30 cellular contexts compared by ENCODE assay signal in the genomic region with DNA sequence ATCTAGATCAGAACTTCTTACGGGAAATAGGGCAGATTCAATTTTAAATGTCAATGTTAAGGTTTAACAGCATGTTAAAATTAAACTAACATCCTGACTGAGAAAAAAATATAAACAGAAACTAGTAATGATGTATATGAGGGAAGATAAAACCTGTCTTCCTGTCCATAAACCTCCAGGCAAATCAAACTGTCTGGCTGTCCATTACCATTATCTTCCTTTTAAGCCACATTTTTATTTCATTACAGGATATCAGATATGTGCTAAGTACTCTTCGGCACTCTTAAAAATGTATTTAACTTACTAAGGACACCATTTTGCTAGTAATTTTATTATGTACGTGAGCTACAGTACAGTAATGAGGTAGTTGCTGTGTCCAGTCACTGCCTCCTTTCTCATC.
"Had no signal": no experiment of that assay in that cellular context is flagged by ENCODE, and none has a peak within 500 bp of the region (broad histone marks: within the 10 kb centered on the region; RNA-seq: fewer than 3 reads in every experiment).

No MANE protein-coding gene starts in this region.

- H3K9me3 ChIP-seq: adrenal gland, ascending aorta had no signal

- DNase-seq: activated B cell treated with CpG ODN at 0.5 μM for 24 hours; activated CD4-positive, alpha-beta memory T cell treated with anti-CD3 and anti-CD28 coated beads for 36 hours; activated CD4-positive, alpha-beta T cell treated with anti-CD3 and anti-CD28 coated beads for 4 hours; activated CD4-positive, alpha-beta T cell treated with anti-CD3 and anti-CD28 coated beads, Interleukin-2, amount 10 ng/mL, durations not matched to agents 24 days and 14 days; activated CD4-positive, alpha-beta T cell treated with anti-CD3 and anti-CD28 coated beads, Interleukin-2, amount 50 U/mL, for 1 hour; activated CD4-positive, alpha-beta T cell treated with anti-CD3 and anti-CD28 coated beads, Interleukin-2, amount 50 U/mL, for 4 hours; activated CD4-positive, CD25-positive, alpha-beta regulatory T cell treated with anti-CD3 and anti-CD28 coated beads, Interleukin-2, amount 50 U/mL, for 72 hours; activated CD8-positive, alpha-beta memory T cell treated with anti-CD3 and anti-CD28 coated beads, Interleukin-2, amount 50 U/mL, for 4 hours; activated CD8-positive, alpha-beta T cell treated with anti-CD3 and anti-CD28 coated beads for 36 hours; activated effector memory CD4-positive, alpha-beta T cell treated with anti-CD3 and anti-CD28 coated beads, Interleukin-2, amount 50 U/mL, for 16 hours; activated gamma-delta T cell treated with Interleukin-2 at 50 U/mL for 16 hours; activated naive CD4-positive, alpha-beta T cell; activated naive CD4-positive, alpha-beta T cell treated with anti-CD3 and anti-CD28 coated beads for 36 hours; activated naive CD4-positive, alpha-beta T cell treated with anti-CD3 and anti-CD28 coated beads, Interleukin-2, amount 50 U/mL, for 16 hours; activated naive CD8-positive, alpha-beta T cell treated with anti-CD3 and anti-CD28 coated beads for 36 hours; activated T-cell treated with anti-CD3 and anti-CD28 coated beads for 4 hours; activated T-cell treated with anti-CD3 and anti-CD28 coated beads, Interleukin-2, amount 50 U/mL, for 1 hour; activated T-cell treated with anti-CD3 and anti-CD28 coated beads, Interleukin-2, amount 50 U/mL, for 4 hours; activated T-cell treated with anti-CD3 and anti-CD28 coated beads, Interleukin-2, amount 50 U/mL, for 72 hours; adrenal gland; amniotic stem cell; caudate nucleus; cerebellar nuclear complex; T-helper 2 cell; T-helper 9 cell had no signal

- H3K27me3 ChIP-seq: adrenal gland, ascending aorta, cardiac muscle cell had no signal

- H3K36me3 ChIP-seq: adrenal gland, ascending aorta, cardiac muscle cell had no signal

- ATAC-seq: activated CD8-positive, alpha-beta T cell treated with anti-CD3 and anti-CD28 coated beads for 36 hours; activated naive CD4-positive, alpha-beta T cell treated with anti-CD3 and anti-CD28 coated beads, Interleukin-2, amount 50 U/mL, for 72 hours; activated T-cell treated with anti-CD3 and anti-CD28 coated beads, Interleukin-2, amount 50 U/mL, for 4 hours; activated T-cell treated with anti-CD3 and anti-CD28 coated beads, Interleukin-2, amount 50 U/mL, for 72 hours; activated T-helper 17 cell treated with anti-CD3 and anti-CD28 coated beads, Interleukin-2, amount 50 U/mL, for 72 hours had no signal

- H3K4me1 ChIP-seq: adrenal gland, ascending aorta had no signal

- H3K27ac ChIP-seq: adrenal gland, ascending aorta, cardiac muscle cell, VCaP had no signal

- H3K4me3 ChIP-seq: adrenal gland, ascending aorta, cardiac muscle cell had no signal
